8 cellular contexts compared by ENCODE assay signal in the genomic region with DNA sequence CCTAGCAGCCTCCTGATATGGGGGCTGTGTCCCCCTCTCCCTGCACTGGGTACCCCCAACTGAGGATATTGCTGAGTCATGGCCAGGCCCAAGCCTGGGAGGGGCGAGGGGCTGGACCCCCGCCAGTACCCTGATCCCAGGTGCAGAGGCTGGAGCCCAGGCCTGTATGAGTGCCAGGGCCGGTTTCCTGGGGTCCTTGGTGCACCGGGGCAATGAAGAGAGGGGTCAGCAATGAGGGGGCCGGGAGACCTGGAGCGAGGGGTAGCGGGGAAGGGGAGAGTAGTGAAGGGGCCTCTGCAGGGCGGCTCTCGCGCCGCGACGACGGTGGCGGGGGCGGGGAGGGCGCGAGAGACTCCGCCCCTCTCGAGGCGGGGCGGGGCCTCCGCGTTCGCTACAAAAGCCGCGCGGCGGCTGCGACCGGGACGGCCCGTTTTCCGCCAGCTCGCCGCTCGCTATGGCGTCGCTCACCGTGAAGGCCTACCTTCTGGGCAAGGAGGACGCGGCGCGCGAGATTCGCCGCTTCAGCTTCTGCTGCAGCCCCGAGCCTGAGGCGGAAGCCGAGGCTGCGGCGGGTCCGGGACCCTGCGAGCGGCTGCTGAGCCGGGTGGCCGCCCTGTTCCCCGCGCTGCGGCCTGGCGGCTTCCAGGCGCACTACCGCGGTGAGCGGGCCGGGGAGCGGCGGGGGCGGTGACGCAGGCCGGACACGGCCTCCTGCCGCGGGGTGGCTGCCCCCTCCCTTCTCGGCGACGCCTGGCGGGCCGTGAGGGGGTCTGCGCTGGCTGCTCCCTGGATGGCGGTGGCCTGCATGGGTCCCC. TPM values are rescaled to one million over a fixed set of nuclear protein-coding genes. Genes with fewer than 3 reads are reported as not detected.
DNase-seq lines count a peak whose midpoint lies in the region; ATAC-seq and TF ChIP-seq lines count a peak whose summit lies in the region.

A gene (plus strand): TSS at position 423 of the 815 bp plus-strand sequence. CDS start 32 bp downstream, at position 455.

- ATAC-seq in GM19468 (IDR thresholded peaks at IDR 0.05; ENCODE audit: extremely low read depth, unreplicated experiment): peak; percentile 22
- peak; percentile 68 to 75 for ATAC-seq in natural killer cell treated with Interleukin-12 subunit alpha and Interleukin-12 subunit beta and Interleukin-15 and Interleukin-18, amount 100 ng/mL, for 72 hours

- intact Hi-C loops in Calu3 (cut with micrococcal nuclease; ENCODE audit: unreplicated experiment): loop anchor here (2.0 to 5.0 kb wide), 2 partner anchors 16 to 58 kb away; no protein-coding TSS in a partner anchor

- H3K27me3 Mint-ChIP-seq in Calu3 (ENCODE audit: unreplicated experiment): no peaks in the 10 kb centered on the region
- H3K27me3 Mint-ChIP-seq in natural killer cell treated with Interleukin-12 subunit alpha and Interleukin-12 subunit beta and Interleukin-15 and Interleukin-18, amount 100 ng/mL, for 72 hours: no peaks in the 10 kb centered on the region
- H3K27me3 Mint-ChIP-seq in stimulated activated naive CD8-positive, alpha-beta T cell treated with anti-CD3 and anti-CD28 coated beads, Interleukin-15, Interleukin-2, amounts not matched to agents 100 ng/mL and 50 ng/mL, for 24 hours: no peaks in the 10 kb centered on the region

- no peaks in the 10 kb centered on the region for H3K9me3 Mint-ChIP-seq in Calu3 (ENCODE audit: low read depth, unreplicated experiment)
- no peaks in the 10 kb centered on the region for H3K9me3 Mint-ChIP-seq in natural killer cell treated with Interleukin-12 subunit alpha and Interleukin-12 subunit beta and Interleukin-15 and Interleukin-18, amount 100 ng/mL, for 72 hours
- H3K9me3 Mint-ChIP-seq in stimulated activated naive CD8-positive, alpha-beta T cell treated with anti-CD3 and anti-CD28 coated beads, Interleukin-15, Interleukin-2, amounts not matched to agents 100 ng/mL and 50 ng/mL, for 24 hours: no peaks in the 10 kb centered on the region

- TF ChIP-seq CTCF in Calu3 (IDR thresholded peaks at IDR 0.05; ENCODE audit: unreplicated experiment) (no peak), fibroblast of the aortic adventitia (IDR thresholded peaks at IDR 0.05; ENCODE audit: insufficient read depth, low read length) (no peak)

- DNase-seq in Calu3 (peak; percentile 91), HT1080 (ENCODE audit: low read depth) (peak; percentile 60), RPMI8226 (peak; percentile 87), fibroblast of the aortic adventitia (ENCODE audit: low read depth) (peak; percentile 84)
- peak; percentile 93 for DNase-seq in activated effector memory CD4-positive, alpha-beta T cell treated with anti-CD3 and anti-CD28 coated beads, Interleukin-2, amount 50 U/mL, for 16 hours
- DNase-seq in natural killer cell treated with Interleukin-12 subunit alpha and Interleukin-12 subunit beta and Interleukin-15 and Interleukin-18, amount 100 ng/mL, for 72 hours (ENCODE audit: low spot score): peak; percentile 89

- peak within 1 kb of the TSS; percentile 97 for H3K4me3 Mint-ChIP-seq in Calu3 (ENCODE audit: low read depth, unreplicated experiment)
- H3K4me3 Mint-ChIP-seq in natural killer cell treated with Interleukin-12 subunit alpha and Interleukin-12 subunit beta and Interleukin-15 and Interleukin-18, amount 100 ng/mL, for 72 hours: peak within 1 kb of the TSS; percentile 81
- H3K4me3 Mint-ChIP-seq in stimulated activated naive CD8-positive, alpha-beta T cell treated with anti-CD3 and anti-CD28 coated beads, Interleukin-15, Interleukin-2, amounts not matched to agents 100 ng/mL and 50 ng/mL, for 24 hours: peak within 1 kb of the TSS; percentile 91

- peaks cover 39% of the 10 kb centered on the region for H3K4me1 Mint-ChIP-seq in Calu3 (ENCODE audit: low read depth, unreplicated experiment)
- peaks cover 45 to 49% of the 10 kb centered on the region in 2 donors for H3K4me1 Mint-ChIP-seq in natural killer cell treated with Interleukin-12 subunit alpha and Interleukin-12 subunit beta and Interleukin-15 and Interleukin-18, amount 100 ng/mL, for 72 hours (ENCODE audit: low read depth in 2 of 2)
- peaks cover 61% of the 10 kb centered on the region for H3K4me1 Mint-ChIP-seq in stimulated activated naive CD8-positive, alpha-beta T cell treated with anti-CD3 and anti-CD28 coated beads, Interleukin-15, Interleukin-2, amounts not matched to agents 100 ng/mL and 50 ng/mL, for 24 hours (ENCODE audit: low read depth)

- CTCF ChIA-PET in Calu3 (lab: Charles Lee): interaction anchor here (1.6 kb wide), 1 partner anchor 13 kb away, joined by 6 read pairs; no protein-coding TSS in a partner anchor

- BruUV-seq in Calu3 (replicated peaks; lab: Mats Ljungman, UMichigan): no TSS peak

- H3K4me3 ChIP-seq in fibroblast of the aortic adventitia (ENCODE audit: low read depth, low read length): peak within 1 kb of the TSS; percentile 95

- H3K27ac Mint-ChIP-seq in Calu3 (ENCODE audit: unreplicated experiment): peak within 1 kb of the TSS; percentile 99
- peak within 1 kb of the TSS; percentile 90 to 96 for H3K27ac Mint-ChIP-seq in natural killer cell treated with Interleukin-12 subunit alpha and Interleukin-12 subunit beta and Interleukin-15 and Interleukin-18, amount 100 ng/mL, for 72 hours
- H3K27ac Mint-ChIP-seq in stimulated activated naive CD8-positive, alpha-beta T cell treated with anti-CD3 and anti-CD28 coated beads, Interleukin-15, Interleukin-2, amounts not matched to agents 100 ng/mL and 50 ng/mL, for 24 hours: peak within 1 kb of the TSS; percentile 93

- H3K36me3 Mint-ChIP-seq in Calu3 (ENCODE audit: insufficient read depth, unreplicated experiment): peaks cover 94% of the 10 kb centered on the region
- peaks cover 13% of the 10 kb centered on the region for H3K36me3 Mint-ChIP-seq in natural killer cell treated with Interleukin-12 subunit alpha and Interleukin-12 subunit beta and Interleukin-15 and Interleukin-18, amount 100 ng/mL, for 72 hours
- peaks cover 20% of the 10 kb centered on the region for H3K36me3 Mint-ChIP-seq in stimulated activated naive CD8-positive, alpha-beta T cell treated with anti-CD3 and anti-CD28 coated beads, Interleukin-15, Interleukin-2, amounts not matched to agents 100 ng/mL and 50 ng/mL, for 24 hours (ENCODE audit: low read depth)

RNA-seq across cellular contexts. Expression of the gene that starts here (rescaled TPM):
- total RNA-seq in Calu3 (2022) (1,023 and 1,145 TPM in 2 replicates), fibroblast of the aortic adventitia (ENCODE audit: low replicate concordance) (596 and 1,869 TPM in 2 replicates)
- total RNA-seq in HT1080 (2014; rRNA removed; shearing (Covaris generic)): 881 and 984 TPM in 2 replicates
- 185 and 187 TPM in 2 replicates for polyA plus RNA-seq in HT1080 (2015; cell fraction: cytosol; rRNA removed)
- polyA plus RNA-seq in HT1080 (2015; cell fraction: nucleus; rRNA removed): 318 and 351 TPM in 2 replicates
- total RNA-seq in natural killer cell treated with Interleukin-12 subunit alpha and Interleukin-12 subunit beta and Interleukin-15 and Interleukin-18, amount 100 ng/mL, for 72 hours: 100 to 1,000 TPM; 218 to 332 TPM

Comparison
In these comparisons a context has a peak if more than half of its experiments do, and no peak if none do; other contexts are left out.
1. Peak in every context shown above with its lines: DNase-seq, ATAC-seq and H3K4me3 ChIP-seq.